24 cellular contexts compared by ENCODE assay signal in the genomic region with DNA sequence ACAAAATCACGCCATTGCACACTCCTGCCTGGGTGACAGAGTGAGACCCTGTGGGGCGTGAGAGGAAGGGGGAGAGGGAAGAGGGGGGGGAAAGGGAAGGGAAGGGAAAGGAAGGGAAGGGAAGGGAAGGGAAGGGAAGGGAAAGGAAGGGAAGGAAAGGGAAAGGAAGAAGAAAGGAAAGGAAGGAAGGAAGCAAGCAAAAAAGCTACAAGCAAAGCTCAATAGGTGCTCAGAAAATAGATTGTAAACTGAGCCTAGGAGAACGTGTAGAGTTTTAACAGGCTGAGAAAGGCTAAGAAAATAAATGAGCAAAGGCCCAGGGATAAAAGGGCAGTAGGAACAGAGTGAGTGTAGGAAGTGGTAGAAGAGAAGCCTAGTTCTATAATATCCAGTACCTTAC. TPM values are rescaled to one million over a fixed set of nuclear protein-coding genes. Genes with fewer than 3 reads are reported as not detected.
A peak's percentile ranks its signal among the peaks of the same experiment; 100 is the strongest.
DNase-seq lines count a peak whose midpoint lies in the region; ATAC-seq, FAIRE-seq and TF ChIP-seq lines count a peak whose summit lies in the region.
"Had no signal": no experiment of that assay in that cellular context is flagged by ENCODE, and none has a peak within 500 bp of the region (broad histone marks: within the 10 kb centered on the region; RNA-seq: fewer than 3 reads in every experiment).

No MANE protein-coding gene starts in this region.

- H3K79me2 ChIP-seq in HepG2 (ENCODE audit: insufficient read depth, low read length) = no peaks in the 10 kb centered on the region

- no peak for FAIRE-seq in HepG2 (lab: Jason Lieb, UNC)
- FAIRE-seq: A204.1, H1 had no signal

- H3K9me3 ChIP-seq in HepG2 (ENCODE audit: low read length) (no peaks in the 10 kb centered on the region), right lobe of liver (no peaks in the 10 kb centered on the region), neutrophil (no peaks in the 10 kb centered on the region)
- H3K9me3 ChIP-seq: BE2C had no signal

- WGBS in HepG2 (ENCODE audit: low lambda C conversion rate) = 84% methylated on average over 3 of the region's 3 CpGs
- 93% methylated on average over 3 of the region's 3 CpGs for WGBS in right lobe of liver (ENCODE audit: insufficient coverage, low coverage, low lambda C conversion rate, missing lambda C conversion rate)

- no peaks in the 10 kb centered on the region for H3K27me3 Mint-ChIP-seq in nephron progenitor cell (ENCODE audit: low read depth, poor library complexity)
- H3K27me3 Mint-ChIP-seq: CD4-positive, CD25-positive, alpha-beta regulatory T cell; CD8-positive, alpha-beta memory T cell had no signal

- CTCF ChIA-PET in HepG2 (lab: Yijun Ruan, JAX; ENCODE audit: low intra/inter-chr PET ratio, low total read pairs) = no interaction called here

- POLR2A ChIA-PET in HepG2 (lab: Yijun Ruan, JAX) = no interaction called here

- peaks cover 39% of the 10 kb centered on the region for H3K9me3 Mint-ChIP-seq in nephron progenitor cell

- BruUV-seq in HepG2 (replicated peaks; lab: Mats Ljungman, UMichigan) = no TSS peak

- in situ Hi-C loops in HepG2 (cut with HindIII; ENCODE audit: extremely low pct_ligation_motif_present, low pct_unique_long_range_greater_than_20kb) = no loop called here

- TF ChIP-seq RAD21 in HepG2 (CRISPR knock-in tag; IDR thresholded peaks at IDR 0.05) = no peak

- H3K36me3 ChIP-seq in HepG2 (replicated peaks in 1 of 2; ENCODE audit: control insufficient read depth in 1 of 2, insufficient read depth in 2 of 2, low read length in 2 of 2) (no peaks in the 10 kb centered on the region), right lobe of liver (no peaks in the 10 kb centered on the region), neutrophil (peaks cover 64% of the 10 kb centered on the region)
- H3K36me3 ChIP-seq: BE2C had no signal

- no peak overlapping the region for H3K4me2 ChIP-seq in HepG2 (ENCODE audit: low read depth, low read length)

- H3K9ac ChIP-seq in HepG2 (ENCODE audit: insufficient read depth, low read depth, low read length) = no peak overlapping the region

- intact Hi-C loops in HepG2 (cut with micrococcal nuclease; ENCODE audit: unreplicated experiment) = no loop called here
- intact Hi-C loops in right lobe of liver (cut with DNase I) = no loop called here
- intact Hi-C loops in cardiac septum (cut with DNase I) = no loop called here

- no peak overlapping the region for H3K4me3 Mint-ChIP-seq in nephron progenitor cell
- H3K4me3 Mint-ChIP-seq: CD4-positive, CD25-positive, alpha-beta regulatory T cell; CD8-positive, alpha-beta memory T cell; H9 had no signal

- DNase-seq in HepG2 (ENCODE audit: low spot score) = no peak
- no peak for DNase-seq in right lobe of liver
- peak; percentile 18 for DNase-seq in HT1080 (ENCODE audit: low read depth)
- peak; percentile 16 for DNase-seq in NCI-H69 (lab: John Stamatoyannopoulos, UW)
- DNase-seq in nephron progenitor cell = no peak
- DNase-seq in EL = no peak
- DNase-seq in cardiac septum (ENCODE audit: low spot score) = no peak
- DNase-seq: ACHN; BE2C; C1 segment of cervical spinal cord; CD4-positive, CD25-positive, alpha-beta regulatory T cell; CD8-positive, alpha-beta memory T cell; COR-L47; DMS 273 treated with DMSO at 0.1 percent for 48 hours; DMS79; GF-D8; H9; IMR-90; KBM-7 had no signal

- no peaks in the 10 kb centered on the region for H4K20me1 ChIP-seq in HepG2 (ENCODE audit: insufficient read depth, low read length)

- no peak overlapping the region for H3K27ac Mint-ChIP-seq in nephron progenitor cell
- H3K27ac Mint-ChIP-seq: CD4-positive, CD25-positive, alpha-beta regulatory T cell; H9 had no signal

- no peak overlapping the region for H2AFZ ChIP-seq in HepG2 (ENCODE audit: low read length)

- no peaks in the 10 kb centered on the region for H3K4me1 ChIP-seq in HepG2 (ENCODE audit: insufficient read depth, low read length)
- H3K4me1 ChIP-seq in right lobe of liver = no peaks in the 10 kb centered on the region
- H3K4me1 ChIP-seq in neutrophil (ENCODE audit: control insufficient read depth in 1 of 2, insufficient read depth in 1 of 2, low read depth in 1 of 2, low read length in 1 of 2) = peaks cover 0 to 8% of the 10 kb centered on the region in 2 experiments
- H3K4me1 ChIP-seq: BE2C had no signal

- H3K27me3 ChIP-seq in HepG2 (ENCODE audit: control insufficient read depth in 1 of 2, insufficient read depth in 2 of 2, low read length in 2 of 2) (no peaks in the 10 kb centered on the region; a peak in 1 of 5 replicates), right lobe of liver (no peaks in the 10 kb centered on the region), neutrophil (no peaks in the 10 kb centered on the region)
- H3K27me3 ChIP-seq: BE2C had no signal

- TF ChIP-seq EP300 in HepG2 (IDR thresholded peaks at IDR 0.05; ENCODE audit: low read depth in 2 of 2, low read length in 2 of 2) = no peak
- no peak for TF ChIP-seq EP300 in HepG2 (CRISPR knock-in tag; IDR thresholded peaks at IDR 0.05; ENCODE audit: borderline replicate concordance)

- no peak for ATAC-seq in HepG2
- no peak for ATAC-seq in right lobe of liver

- no peaks in the 10 kb centered on the region for H3K4me1 Mint-ChIP-seq in nephron progenitor cell
- H3K4me1 Mint-ChIP-seq: CD4-positive, CD25-positive, alpha-beta regulatory T cell; H9 had no signal

- TF ChIP-seq CTCF in HepG2 (CRISPR knock-in tag; IDR thresholded peaks at IDR 0.05) = no peak
- no peak for TF ChIP-seq CTCF in right lobe of liver (IDR thresholded peaks at IDR 0.05)
- no peak for TF ChIP-seq CTCF in neutrophil (IDR thresholded peaks at IDR 0.05)
- no peak for TF ChIP-seq CTCF in nephron progenitor cell (IDR thresholded peaks at IDR 0.05)

- H3K4me3 ChIP-seq in HepG2 (replicated peaks in 1 of 3; ENCODE audit: insufficient read depth in 1 of 3, low read depth in 2 of 3, low read length in 3 of 3) = no peak overlapping the region
- no peak overlapping the region for H3K4me3 ChIP-seq in right lobe of liver
- H3K4me3 ChIP-seq in neutrophil (ENCODE audit: low read depth in 1 of 2, low read length in 1 of 2) = no peak overlapping the region

- H3K27ac ChIP-seq in HepG2 (ENCODE audit: extremely low read length, insufficient read depth, low read length) (no peak overlapping the region), right lobe of liver (no peak overlapping the region), neutrophil (peak overlapping the region; percentile 46)

- peaks cover 3% of the 10 kb centered on the region for H3K36me3 Mint-ChIP-seq in nephron progenitor cell (ENCODE audit: low read depth)

- TF ChIP-seq POLR2A in HepG2 (IDR thresholded peaks at IDR 0.05; ENCODE audit: insufficient read depth in 1 of 2, low read depth in 2 of 2, low read length in 2 of 2) = no peak
- TF ChIP-seq POLR2A in right lobe of liver (IDR thresholded peaks at IDR 0.05) = no peak

TF ChIP-seq in HepG2, 621 proteins besides CTCF, POLR2A, EP300 and RAD21:
- TF ChIP-seq PCBP1 (IDR thresholded peaks at IDR 0.05; ENCODE audit: borderline replicate concordance, low read depth, low read length) = 0 out of 2 replicates have a peak, but pooled peaks have one; percentile 66
- TF ChIP-seq, protein P1, sequence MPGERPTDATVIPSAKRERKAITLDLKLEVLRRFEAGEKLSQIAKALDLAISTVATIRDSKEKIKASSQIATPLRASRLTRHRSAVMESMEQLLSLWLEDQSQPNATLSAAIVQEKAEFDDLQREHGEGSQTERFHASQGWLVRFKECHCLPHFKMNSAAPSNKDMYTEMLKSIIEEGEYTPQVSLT (CRISPR knock-in tag; IDR thresholded peaks at IDR 0.05; ENCODE audit: borderline replicate concordance, low read depth) = no peak
- TF ChIP-seq TEAD3 (CRISPR knock-in tag; optimal IDR thresholded peaks at IDR 0.05; ENCODE audit: borderline replicate concordance) = no peak
- TF ChIP-seq MTA1 (CRISPR knock-in tag; IDR thresholded peaks at IDR 0.05; ENCODE audit: borderline replicate concordance) = no peak
- no peak for TF ChIP-seq ZNF20 (CRISPR knock-in tag; IDR thresholded peaks at IDR 0.05)
- peak; percentile 79 for TF ChIP-seq PCBP2 (optimal IDR thresholded peaks at IDR 0.05; ENCODE audit: low read depth, low read length, poor library complexity, severe bottlenecking)
- TF ChIP-seq HNRNPK (IDR thresholded peaks at IDR 0.05; ENCODE audit: low read depth, low read length, poor library complexity, severe bottlenecking) = peak; percentile 91

RNA-seq across cellular contexts. Expression of a gene that starts 30.8 kb away (rescaled TPM):
- total RNA-seq in HepG2 (2016; rRNA removed; fragmentation: Illumina TruSeq; extraction: Trizol) = not detected in 2 replicates
- not detected in 2 replicates for total RNA-seq in HepG2 (2016; cell fraction: cytosol; rRNA removed; fragmentation: Illumina TruSeq; extraction: Trizol; ENCODE audit: low read depth)
- total RNA-seq in HepG2 (2016; cell fraction: insoluble cytoplasmic fraction; rRNA removed; fragmentation: Illumina TruSeq; extraction: Trizol) = not detected in 2 replicates
- not detected in 2 replicates for total RNA-seq in HepG2 (2016; cell fraction: membrane; rRNA removed; fragmentation: Illumina TruSeq; extraction: Trizol)
- not detected in 2 replicates for total RNA-seq in HepG2 (2016; cell fraction: nucleus; rRNA removed; fragmentation: Illumina TruSeq; extraction: Trizol)
- polyA plus RNA-seq in HepG2 (2011; rRNA removed) = not detected in 2 replicates
- polyA plus RNA-seq in HepG2 (2011; cell fraction: cytosol; rRNA removed) = not detected in 2 replicates
- not detected in 2 replicates for polyA plus RNA-seq in HepG2 (2011; cell fraction: nucleus; rRNA removed)
- polyA plus RNA-seq in HepG2 (2012) = 0.12 TPM in 1 of 2 replicates, not detected in the other
- not detected in 2 replicates for polyA plus RNA-seq in HepG2 (2016; cell fraction: cytosol; fragmentation: Illumina TruSeq; extraction: Trizol; ENCODE audit: low read depth)
- polyA plus RNA-seq in HepG2 (2016; cell fraction: insoluble cytoplasmic fraction; fragmentation: Illumina TruSeq; extraction: Trizol; ENCODE audit: low read depth) = not detected in 2 replicates
- not detected in 2 replicates for polyA plus RNA-seq in HepG2 (2016; cell fraction: membrane; fragmentation: Illumina TruSeq; extraction: Trizol; ENCODE audit: low read depth)
- polyA plus RNA-seq in HepG2 (2016; cell fraction: nucleus; fragmentation: Illumina TruSeq; extraction: Trizol; ENCODE audit: insufficient read depth, low read depth) = not detected in 2 replicates
- polyA minus RNA-seq in HepG2 (2011; rRNA and poly(A)+ RNA removed; ENCODE audit: low replicate concordance) = not detected in 2 replicates
- not detected in 2 replicates for polyA minus RNA-seq in HepG2 (2011; cell fraction: cytosol; rRNA and poly(A)+ RNA removed)
- polyA minus RNA-seq in HepG2 (2011; cell fraction: nucleus; rRNA and poly(A)+ RNA removed) = not detected in 2 replicates
- total RNA-seq in right lobe of liver = under 1 TPM in 4 of 6 experiments, not detected in 2; 0.29 to 0.53 (median 0.44) TPM
- total RNA-seq in HT1080 (2014; rRNA removed; shearing (Covaris generic)) = not detected in 2 replicates
- not detected in 2 replicates for polyA plus RNA-seq in HT1080 (2015; cell fraction: cytosol; rRNA removed)
- not detected in 2 replicates for polyA plus RNA-seq in HT1080 (2015; cell fraction: nucleus; rRNA removed)
- not detected for total RNA-seq in cardiac septum
- total RNA-seq: CD4-positive, CD25-positive, alpha-beta regulatory T cell; CD8-positive, alpha-beta memory T cell; Daoy; H1; H9; HT-29; IMR-90 had no signal
- polyA plus RNA-seq: CD4-positive, CD25-positive, alpha-beta regulatory T cell; CD8-positive, alpha-beta memory T cell; H1; IMR-90 had no signal

Comparison
In these comparisons a context has a peak if more than half of its experiments do, and no peak if none do; other contexts are left out.
1. DNase-seq: peak in HT1080 (single experiment) and NCI-H69 (single experiment); none in HepG2 (single experiment), right lobe of liver (0 of 3), nephron progenitor cell (single experiment), EL (single experiment) and cardiac septum (single experiment).